In genomic region chr15:54462511-54462913, GRCh38 we compare ENCODE assay signal across 22 cellular contexts.
A peak's percentile ranks its signal among the peaks of the same experiment; 100 is the strongest.
DNase-seq lines count a peak whose midpoint lies in the region; ATAC-seq, FAIRE-seq and TF ChIP-seq lines count a peak whose summit lies in the region.
"Had no signal": no experiment of that assay in that cellular context is flagged by ENCODE, and none has a peak within 500 bp of the region (broad histone marks: within the 10 kb centered on the region; RNA-seq: fewer than 3 reads in every experiment).

No MANE protein-coding gene starts in this region.

- no peak for FAIRE-seq in kidney (lab: Jason Lieb, UNC)
- FAIRE-seq: A204.1, GM12878, HTR-8/SVneo had no signal

- H3K27me3 ChIP-seq in lower lobe of right lung (ENCODE audit: low read depth) = no peaks in the 10 kb centered on the region
- H3K27me3 ChIP-seq in aorta (ENCODE audit: control insufficient read depth in 1 of 2, insufficient read depth in 2 of 2, low read length in 1 of 2) = no peaks in the 10 kb centered on the region
- H3K27me3 ChIP-seq in prostate gland (replicated peaks; ENCODE audit: insufficient read depth) = no peaks in the 10 kb centered on the region
- no peaks in the 10 kb centered on the region for H3K27me3 ChIP-seq in gastroesophageal sphincter
- H3K27me3 ChIP-seq: BE2C had no signal

- TF ChIP-seq POLR2A in prostate gland (IDR thresholded peaks at IDR 0.05) (no peak), gastroesophageal sphincter (IDR thresholded peaks at IDR 0.05) (no peak)

- no peak for TF ChIP-seq EP300 in gastroesophageal sphincter (IDR thresholded peaks at IDR 0.05)

- H3K27ac Mint-ChIP-seq in osteocyte (ENCODE audit: unreplicated experiment) = no peak overlapping the region
- H3K27ac Mint-ChIP-seq: CD4-positive, CD25-positive, alpha-beta regulatory T cell; CD8-positive, alpha-beta memory T cell had no signal

- H3K4me1 ChIP-seq in kidney (ENCODE audit: control insufficient read depth in 1 of 2, insufficient read depth in 1 of 2, low read depth in 1 of 2, low read length in 2 of 2) (no peaks in the 10 kb centered on the region), lower lobe of right lung (no peaks in the 10 kb centered on the region), aorta (ENCODE audit: control insufficient read depth in 1 of 2, insufficient read depth in 2 of 2, low read length in 2 of 2) (no peaks in the 10 kb centered on the region), prostate gland (replicated peaks) (no peaks in the 10 kb centered on the region), gastroesophageal sphincter (no peaks in the 10 kb centered on the region)
- H3K4me1 ChIP-seq: BE2C, HAP-1 had no signal

- H3K9me3 Mint-ChIP-seq in osteocyte (ENCODE audit: unreplicated experiment) = peaks cover 48% of the 10 kb centered on the region

- no peaks in the 10 kb centered on the region for H3K27me3 Mint-ChIP-seq in osteocyte (ENCODE audit: unreplicated experiment)
- H3K27me3 Mint-ChIP-seq: CD4-positive, CD25-positive, alpha-beta regulatory T cell; CD8-positive, alpha-beta memory T cell had no signal

- H3K4me3 Mint-ChIP-seq in osteocyte (ENCODE audit: unreplicated experiment) = no peak overlapping the region
- H3K4me3 Mint-ChIP-seq: CD4-positive, CD25-positive, alpha-beta regulatory T cell; CD8-positive, alpha-beta memory T cell had no signal

- H3K27ac ChIP-seq in kidney (ENCODE audit: low read depth in 2 of 2, low read length in 2 of 2) (no peak overlapping the region), lower lobe of right lung (no peak overlapping the region), aorta (ENCODE audit: low read depth in 1 of 2, low read length in 2 of 2) (no peak overlapping the region), prostate gland (no peak overlapping the region), gastroesophageal sphincter (no peak overlapping the region)
- H3K27ac ChIP-seq: GM23248 had no signal

- intact Hi-C loops in kidney (cut with DNase I) (no loop called here), lower lobe of right lung (cut with DNase I) (no loop called here), aorta (cut with DNase I) (no loop called here), prostate gland (cut with DNase I) (no loop called here)

- 91 to 95% methylated on average over 15 to 17 of the region's 17 CpGs for WGBS in aorta, 2 donors
- WGBS in prostate gland = 95% methylated on average over 12 of the region's 17 CpGs
- WGBS in gastroesophageal sphincter (ENCODE audit: low coverage in 1 of 2), 2 donors = 67% methylated on average over 1 of the region's 17 CpGs; no CpG with 5 or more reads in 1 of the 2 donors

- H3K4me1 Mint-ChIP-seq in osteocyte (ENCODE audit: unreplicated experiment) = no peaks in the 10 kb centered on the region
- H3K4me1 Mint-ChIP-seq: CD4-positive, CD25-positive, alpha-beta regulatory T cell; CD8-positive, alpha-beta memory T cell had no signal

- ATAC-seq in lower lobe of right lung (peak in 1 of 2 donors; percentile 34), aorta (ENCODE audit: low FRiP score) (peak; percentile 29), gastroesophageal sphincter (no peak)
- ATAC-seq: GM12878 had no signal

- peaks cover 2% of the 10 kb centered on the region for H3K36me3 Mint-ChIP-seq in osteocyte (ENCODE audit: unreplicated experiment)
- H3K36me3 Mint-ChIP-seq: CD4-positive, CD25-positive, alpha-beta regulatory T cell; CD8-positive, alpha-beta memory T cell had no signal

- H3K36me3 ChIP-seq in kidney (ENCODE audit: control insufficient read depth in 1 of 2, insufficient read depth in 2 of 2, low read length in 2 of 2) (no peaks in the 10 kb centered on the region), lower lobe of right lung (no peaks in the 10 kb centered on the region), aorta (ENCODE audit: control insufficient read depth in 1 of 2, insufficient read depth in 2 of 2, low read length in 1 of 2) (no peaks in the 10 kb centered on the region), prostate gland (no peaks in the 10 kb centered on the region), gastroesophageal sphincter (no peaks in the 10 kb centered on the region)
- H3K36me3 ChIP-seq: BE2C, HAP-1 had no signal

- H3K4me3 ChIP-seq in kidney (ENCODE audit: low read length in 2 of 2) = no peak overlapping the region
- no peak overlapping the region for H3K4me3 ChIP-seq in lower lobe of right lung
- H3K4me3 ChIP-seq in aorta (ENCODE audit: low read length in 2 of 2) = no peak overlapping the region
- no peak overlapping the region for H3K4me3 ChIP-seq in prostate gland
- no peak overlapping the region for H3K4me3 ChIP-seq in gastroesophageal sphincter
- H3K4me3 ChIP-seq: GM12878, GM23248, HAP-1 had no signal

- peak; percentile 52 for DNase-seq in kidney
- DNase-seq in lower lobe of right lung = peak; percentile 18
- peak; percentile 78 for DNase-seq in osteocyte (ENCODE audit: extremely low spot score, unreplicated experiment)
- peak in 1 of 2 donors; percentile 51 for DNase-seq in aorta
- no peak for DNase-seq in NCI-H128 (lab: John Stamatoyannopoulos, UW; ENCODE audit: unreplicated experiment)
- no peak for DNase-seq in prostate gland (ENCODE audit: low spot score)
- DNase-seq: ACHN; BE2C; CD4-positive, CD25-positive, alpha-beta regulatory T cell; CD8-positive, alpha-beta memory T cell; COR-L47; DMS 273 treated with DMSO at 0.1 percent for 48 hours; DMS53; DND-41; EL; GM23248; IMR-90 had no signal

- H3K9me3 ChIP-seq in kidney (ENCODE audit: control insufficient read depth in 1 of 2, low read length in 2 of 2) = peaks cover 3 to 9% of the 10 kb centered on the region in 2 donors
- peaks cover 3% of the 10 kb centered on the region for H3K9me3 ChIP-seq in lower lobe of right lung
- no peaks in the 10 kb centered on the region for H3K9me3 ChIP-seq in aorta (ENCODE audit: control insufficient read depth, low read length)
- H3K9me3 ChIP-seq in prostate gland = no peaks in the 10 kb centered on the region
- H3K9me3 ChIP-seq in gastroesophageal sphincter = peaks cover 0 to 30% (median 0%) of the 10 kb centered on the region in 3 donors
- H3K9me3 ChIP-seq: BE2C, HAP-1 had no signal

- TF ChIP-seq CTCF in kidney (IDR thresholded peaks at IDR 0.05; ENCODE audit: borderline replicate concordance, extremely low read depth, insufficient read depth) (no peak), lower lobe of right lung (IDR thresholded peaks at IDR 0.05) (no peak), osteocyte (IDR thresholded peaks at IDR 0.05) (no peak), prostate gland (IDR thresholded peaks at IDR 0.05) (no peak), gastroesophageal sphincter (IDR thresholded peaks at IDR 0.05) (no peak)

- no peak overlapping the region for H3K9ac ChIP-seq in kidney (ENCODE audit: low read length in 2 of 2)
- H3K9ac ChIP-seq: GM23248 had no signal

Comparison
In these comparisons a context has a peak if more than half of its experiments do, and no peak if none do; other contexts are left out.
1. DNase-seq: peak in kidney (single experiment), lower lobe of right lung (single experiment) and osteocyte (single experiment); none in NCI-H128 (single experiment) and prostate gland (single experiment).